In the genomic region with DNA sequence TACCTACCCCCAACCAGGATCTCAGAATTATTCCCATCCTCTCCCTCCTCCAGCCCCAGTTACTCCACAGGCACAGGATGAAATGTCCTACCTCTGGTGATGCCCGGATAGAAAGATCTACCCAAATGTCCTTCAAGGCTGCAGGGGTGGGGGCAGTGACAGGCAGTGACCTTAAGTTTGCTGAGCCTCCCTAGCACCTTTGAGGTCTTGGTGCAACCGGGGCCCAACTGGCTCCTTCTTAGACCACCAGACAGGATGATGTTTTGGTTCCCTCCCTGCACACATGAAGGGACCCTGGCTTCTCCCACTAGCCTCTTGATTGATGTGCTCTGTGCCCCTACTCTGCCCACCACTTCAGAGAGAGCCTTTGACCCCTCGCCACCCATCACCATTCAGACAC, we compare ENCODE assay signal across 1 cellular context.
TF ChIP-seq lines count a peak whose summit lies in the region.

No MANE protein-coding gene starts in this region.

TF ChIP-seq in H1, 55 proteins besides CTCF, POLR2A, EP300 and RAD21:
- TF ChIP-seq MAX (IDR thresholded peaks at IDR 0.05): no peak
- TF ChIP-seq RFX5 (IDR thresholded peaks at IDR 0.05; ENCODE audit: borderline replicate concordance, low read depth, low read length): no peak
- TF ChIP-seq GTF2F1 (IDR thresholded peaks at IDR 0.05; ENCODE audit: borderline replicate concordance, low read depth, low read length): no peak
- no peak for TF ChIP-seq CHD7 (IDR thresholded peaks at IDR 0.05; ENCODE audit: insufficient replicate concordance, low read length)
- no peak for TF ChIP-seq SIN3A (conservative IDR thresholded peaks at IDR 0.05 in 1 of 2, IDR thresholded peaks at IDR 0.05 in 1 of 2; ENCODE audit: low read depth in 1 of 2, low read length in 2 of 2)
- TF ChIP-seq PHF8 (conservative IDR thresholded peaks at IDR 0.05; ENCODE audit: low read depth, low read length): no peak
TF ChIP-seq in H1: peak in this region for 0.
